8 cellular contexts compared by ENCODE assay signal in the genomic region with DNA sequence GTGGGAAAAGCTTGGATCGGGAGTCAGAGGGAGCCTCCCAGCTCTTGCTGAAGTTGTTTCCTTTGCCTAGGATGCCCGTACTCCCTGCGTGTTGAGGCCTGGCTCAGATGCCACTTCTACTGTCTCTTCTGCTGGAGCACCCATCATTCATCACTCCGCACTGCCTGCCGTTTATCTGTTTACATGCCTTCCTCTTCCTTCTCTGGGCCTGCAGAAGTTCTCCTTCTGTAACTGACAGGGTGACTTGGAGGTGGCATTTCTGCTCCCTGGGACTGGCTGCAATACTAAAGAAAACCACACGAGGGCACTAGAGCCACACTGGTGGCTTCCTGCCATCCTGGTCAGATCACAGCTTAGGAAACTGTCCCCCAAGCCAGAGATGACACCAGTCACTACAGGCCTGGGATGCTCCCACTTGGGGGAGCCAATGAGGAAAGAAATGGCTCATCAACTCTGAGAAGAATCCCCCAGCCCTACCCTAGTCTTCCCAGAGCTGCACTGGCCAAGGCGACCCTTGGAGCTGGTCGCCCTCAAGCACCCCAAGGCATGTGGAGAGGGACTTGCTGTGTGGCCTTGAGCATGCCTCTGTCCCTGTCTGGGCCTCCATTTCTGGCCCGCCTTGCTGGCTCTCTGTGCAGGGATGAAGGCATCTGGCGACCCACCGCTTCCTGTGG. TPM values are rescaled to one million over a fixed set of nuclear protein-coding genes. Genes with fewer than 3 reads are reported as not detected.
DNase-seq lines count a peak whose midpoint lies in the region; ATAC-seq and TF ChIP-seq lines count a peak whose summit lies in the region.

No MANE protein-coding gene starts in this region.

- H3K36me3 Mint-ChIP-seq in effector memory CD8-positive, alpha-beta T cell (ENCODE audit: insufficient read depth), result no peaks in the 10 kb centered on the region

- H2BK120ac ChIP-seq in mesendoderm (ENCODE audit: low read depth, low read length), result no peak overlapping the region

- H3K4me2 ChIP-seq in mesendoderm (ENCODE audit: low read length), result no peak overlapping the region

- no peak overlapping the region for H3K27ac Mint-ChIP-seq in effector memory CD8-positive, alpha-beta T cell

- no CpG with 5 or more reads among the region's 11 CpGs for WGBS in mesendoderm (ENCODE audit: extremely low coverage, insufficient coverage, low lambda C conversion rate)

- no peak overlapping the region for H3K18ac ChIP-seq in mesendoderm (ENCODE audit: low read length)

- no peak overlapping the region for H3K9ac ChIP-seq in mesendoderm (ENCODE audit: low read length)

- no peak overlapping the region for H3K4me3 ChIP-seq in AG09309 (ENCODE audit: control insufficient read depth, low read depth, low read length)
- H3K4me3 ChIP-seq in mesendoderm (ENCODE audit: low read length), result no peak overlapping the region

- no peak overlapping the region for H4K8ac ChIP-seq in mesendoderm (ENCODE audit: low read depth, low read length)

- H4K5ac ChIP-seq in mesendoderm (ENCODE audit: low read length), result no peak overlapping the region

- H3K9me3 Mint-ChIP-seq in effector memory CD8-positive, alpha-beta T cell, result no peaks in the 10 kb centered on the region

- H3K4me1 Mint-ChIP-seq in effector memory CD8-positive, alpha-beta T cell (ENCODE audit: low read depth in 2 of 2), result peaks cover 0 to 5% of the 10 kb centered on the region in 2 donors

- no peak overlapping the region for H2BK15ac ChIP-seq in mesendoderm (replicated peaks; ENCODE audit: low read depth)

- no peak overlapping the region for H3K56ac ChIP-seq in mesendoderm (ENCODE audit: low read length)

- no peaks in the 10 kb centered on the region for H3K79me1 ChIP-seq in mesendoderm (ENCODE audit: low read length)

- H2AK5ac ChIP-seq in mesendoderm (ENCODE audit: low read length), result no peak overlapping the region

- no peak overlapping the region for H3K4me3 Mint-ChIP-seq in effector memory CD8-positive, alpha-beta T cell

- no peaks in the 10 kb centered on the region for H3K4me1 ChIP-seq in mesendoderm (ENCODE audit: control insufficient read depth, low read depth, low read length)

- no peak overlapping the region for H3K4ac ChIP-seq in mesendoderm (ENCODE audit: low read depth, low read length)

- peak; percentile 57 for ATAC-seq in GM18873 (IDR thresholded peaks at IDR 0.05; ENCODE audit: low FRiP score, unreplicated experiment)
- peak; percentile 80 for ATAC-seq in HG03457 (IDR thresholded peaks at IDR 0.05; ENCODE audit: unreplicated experiment)
- peak; percentile 91 for ATAC-seq in effector memory CD8-positive, alpha-beta T cell (replicated peaks)

- H3K27me3 ChIP-seq in mesendoderm (ENCODE audit: insufficient read depth, low read length, poor library complexity), result no peaks in the 10 kb centered on the region

- no peaks in the 10 kb centered on the region for H3K79me2 ChIP-seq in mesendoderm (ENCODE audit: control insufficient read depth, insufficient read depth, low read length)

- DNase-seq in AG09309 (ENCODE audit: low read depth), result no peak
- peak; percentile 42 for DNase-seq in NCI-H774 (lab: John Stamatoyannopoulos, UW)
- DNase-seq in activated CD4-positive, alpha-beta T cell treated with anti-CD3 and anti-CD28 coated beads, Interleukin-2, amount 50 U/mL, for 48 hours, result peak; percentile 86 to 90
- peak; percentile 78 to 85 (median 81) for DNase-seq in effector memory CD8-positive, alpha-beta T cell
- DNase-seq in mesendoderm, result peak; percentile 95
- DNase-seq in stimulated activated CD8-positive, alpha-beta memory T cell treated with anti-CD3 and anti-CD28 coated beads, Interleukin-2, amount 100 ng/mL, for 48 hours (ENCODE audit: low read depth in 2 of 2), result peak; percentile 61 to 73

- peaks cover 0 to 10% of the 10 kb centered on the region in 2 donors for H3K27me3 Mint-ChIP-seq in effector memory CD8-positive, alpha-beta T cell

- peak; percentile 99 for TF ChIP-seq CTCF in AG09309 (IDR thresholded peaks at IDR 0.05; ENCODE audit: control insufficient read depth, insufficient read depth, low read depth, low read length, missing control alignments)

- no peak overlapping the region for H3K23ac ChIP-seq in mesendoderm (ENCODE audit: low read length)

- no peak overlapping the region for H2BK5ac ChIP-seq in mesendoderm (ENCODE audit: low read length)

- no peak overlapping the region for H3K27ac ChIP-seq in mesendoderm (ENCODE audit: low read depth, low read length)

- H3K36me3 ChIP-seq in mesendoderm (ENCODE audit: control insufficient read depth, insufficient read depth, low read length), result peaks cover 3% of the 10 kb centered on the region

RNA-seq across cellular contexts. Expression of gene SLC25A51, which starts 9.7 kb away (rescaled TPM):
- polyA plus RNA-seq in mesendoderm (2013, experiment 1 of 2), result 6.9 TPM
- polyA plus RNA-seq in mesendoderm (2013, experiment 2 of 2), result 6.9 TPM
